Comparison of ENCODE assay signal across 22 cellular contexts in the genomic region with DNA sequence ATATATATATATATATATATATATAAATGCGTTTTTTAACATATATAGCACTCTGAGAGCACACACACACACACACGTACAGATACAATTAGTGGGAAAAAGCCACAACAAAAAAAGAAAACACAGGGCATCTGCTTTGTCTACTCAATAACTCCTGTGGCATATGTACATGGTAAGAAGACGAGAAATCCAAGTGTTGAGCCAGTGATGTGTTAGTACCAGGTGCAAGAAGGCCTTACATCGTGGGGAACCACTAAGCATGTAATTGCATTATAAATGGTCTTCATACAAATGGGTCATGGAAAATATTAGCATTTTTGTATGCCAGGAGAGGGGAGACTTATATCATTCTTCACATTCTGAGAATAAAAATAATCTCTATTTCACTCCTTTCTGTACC.
"Had no signal": no experiment of that assay in that cellular context is flagged by ENCODE, and none has a peak within 500 bp of the region (broad histone marks: within the 10 kb centered on the region; RNA-seq: fewer than 3 reads in every experiment).

No MANE protein-coding gene starts in this region.

- H3K9me3 Mint-ChIP-seq: neural crest cell, type B pancreatic cell had no signal

- H3K36me3 ChIP-seq: lower lobe of right lung, neutrophil, prostate gland, right atrium auricular region, spleen, tibial artery had no signal

- ATAC-seq: left ventricle myocardium superior; lower lobe of right lung; natural killer cell treated with Interleukin-12 subunit alpha and Interleukin-12 subunit beta and Interleukin-15 and Interleukin-18, amount 100 ng/mL, for 72 hours; sciatic nerve; stimulated activated memory B cell treated with anti-CD40 and anti-IgM and Interleukin-4, amounts not matched to agents 10 μg/mL and 1 μg/mL and 100 μg/mL, for 72 hours; stimulated activated naive CD8-positive, alpha-beta T cell treated with anti-CD3 and anti-CD28 coated beads, Interleukin-15, Interleukin-2, amounts not matched to agents 100 U/mL and 50 U/mL, for 24 hours had no signal

- H3K36me3 Mint-ChIP-seq: immature natural killer cell; naive B cell; natural killer cell treated with Interleukin-12 subunit alpha and Interleukin-12 subunit beta and Interleukin-15 and Interleukin-18, amount 100 ng/mL, for 72 hours; stimulated activated memory B cell treated with anti-CD40 and anti-IgM and Interleukin-4, amounts not matched to agents 10 μg/mL and 1 μg/mL and 100 μg/mL, for 72 hours; type B pancreatic cell had no signal

- H3K4me1 ChIP-seq: lower lobe of right lung, parathyroid adenoma, prostate gland, right atrium auricular region, spleen, testis had no signal

- H3K27me3 Mint-ChIP-seq: naive B cell; stimulated activated memory B cell treated with anti-CD40 and anti-IgM and Interleukin-4, amounts not matched to agents 10 μg/mL and 1 μg/mL and 100 μg/mL, for 72 hours; type B pancreatic cell had no signal

- H3K27ac ChIP-seq: dorsolateral prefrontal cortex, lower lobe of right lung, neutrophil, parathyroid adenoma, prostate gland, right atrium auricular region, spleen, testis, tibial artery had no signal

- H3K4me3 ChIP-seq: dorsolateral prefrontal cortex, lower lobe of right lung, prostate gland, right atrium auricular region, spleen, testis, tibial artery had no signal

- H3K27ac Mint-ChIP-seq: immature natural killer cell; naive B cell; natural killer cell treated with Interleukin-12 subunit alpha and Interleukin-12 subunit beta and Interleukin-15 and Interleukin-18, amount 100 ng/mL, for 72 hours; stimulated activated memory B cell treated with anti-CD40 and anti-IgM and Interleukin-4, amounts not matched to agents 10 μg/mL and 1 μg/mL and 100 μg/mL, for 72 hours; type B pancreatic cell had no signal

- H3K9ac ChIP-seq: parathyroid adenoma had no signal

- H3K9me3 ChIP-seq: lower lobe of right lung, neutrophil, prostate gland, right atrium auricular region, spleen, testis, tibial artery had no signal

- H3K4me1 Mint-ChIP-seq: immature natural killer cell; naive B cell; neural crest cell; stimulated activated memory B cell treated with anti-CD40 and anti-IgM and Interleukin-4, amounts not matched to agents 10 μg/mL and 1 μg/mL and 100 μg/mL, for 72 hours had no signal

- H2AFZ ChIP-seq: parathyroid adenoma had no signal

- H3K4me3 Mint-ChIP-seq: immature natural killer cell; naive B cell; natural killer cell treated with Interleukin-12 subunit alpha and Interleukin-12 subunit beta and Interleukin-15 and Interleukin-18, amount 100 ng/mL, for 72 hours; neural crest cell; stimulated activated memory B cell treated with anti-CD40 and anti-IgM and Interleukin-4, amounts not matched to agents 10 μg/mL and 1 μg/mL and 100 μg/mL, for 72 hours; type B pancreatic cell had no signal

- H3K27me3 ChIP-seq: neutrophil, right atrium auricular region, spleen, testis, tibial artery had no signal

- H3K79me2 ChIP-seq: parathyroid adenoma had no signal

- DNase-seq: dorsolateral prefrontal cortex; effector CD4-positive, alpha-beta T cell; hypothalamus; immature natural killer cell; left ventricle myocardium superior; lower lobe of right lung; naive B cell; spleen; stimulated activated CD4-positive, alpha-beta T cell treated with anti-CD3 and anti-CD28 coated beads, Interleukin-4, amount 100 ng/mL, for 4 hours; stimulated activated naive CD8-positive, alpha-beta T cell treated with anti-CD3 and anti-CD28 coated beads, Interleukin-15, Interleukin-2, amounts not matched to agents 100 U/mL and 50 U/mL, for 24 hours; substantia nigra; testis; tibial artery had no signal
